18 cellular contexts compared by ENCODE assay signal in the genomic region with DNA sequence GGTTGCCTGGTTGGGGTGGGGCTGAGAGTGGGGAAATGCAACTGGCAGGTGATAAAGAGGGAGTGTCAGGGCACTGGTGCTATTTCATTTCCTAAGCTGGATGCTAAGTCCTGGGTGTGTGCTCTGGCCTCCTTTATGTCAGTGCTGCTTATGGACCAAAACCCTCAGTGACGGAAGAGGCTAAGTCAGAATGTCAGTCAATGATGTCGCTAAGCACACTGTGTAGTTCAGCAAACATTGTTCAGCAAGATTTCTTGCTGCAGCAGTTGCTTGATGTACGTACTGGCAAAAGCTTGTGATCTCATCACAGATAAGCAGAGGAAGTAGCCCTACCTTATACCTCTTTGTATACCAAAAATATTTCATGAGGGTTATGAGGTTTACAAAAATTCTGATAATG. TPM values are rescaled to one million over a fixed set of nuclear protein-coding genes. Genes with fewer than 3 reads are reported as not detected.
DNase-seq lines count a peak whose midpoint lies in the region; ATAC-seq and TF ChIP-seq lines count a peak whose summit lies in the region.
"Had no signal": no experiment of that assay in that cellular context is flagged by ENCODE, and none has a peak within 500 bp of the region (broad histone marks: within the 10 kb centered on the region; RNA-seq: fewer than 3 reads in every experiment).

No MANE protein-coding gene starts in this region.

- H3K9me2 ChIP-seq in GM23248 (ENCODE audit: insufficient read depth): no peaks in the 10 kb centered on the region

- H3K4me1 Mint-ChIP-seq in activated CD8-positive, alpha-beta T cell treated with anti-CD3 and anti-CD28 coated beads for 36 hours (ENCODE audit: low read depth): no peaks in the 10 kb centered on the region

- peaks cover 24% of the 10 kb centered on the region for H3K36me3 ChIP-seq in GM23248 (ENCODE audit: low read depth)
- peaks cover 96% of the 10 kb centered on the region for H3K36me3 ChIP-seq in lower lobe of right lung

- peak overlapping the region; percentile 3 for H3K27ac Mint-ChIP-seq in activated CD8-positive, alpha-beta T cell treated with anti-CD3 and anti-CD28 coated beads for 36 hours
- H3K27ac Mint-ChIP-seq: CD8-positive, alpha-beta T cell had no signal

- TF ChIP-seq CTCF in C4-2B (conservative IDR thresholded peaks at IDR 0.05) (no peak), lower lobe of right lung (IDR thresholded peaks at IDR 0.05) (no peak)
- no peak for TF ChIP-seq CTCF in activated CD8-positive, alpha-beta T cell treated with anti-CD3 and anti-CD28 coated beads for 36 hours (IDR thresholded peaks at IDR 0.05)

- no peak overlapping the region for H2AFZ ChIP-seq in GM23248

- peaks cover 34% of the 10 kb centered on the region for H3K36me3 Mint-ChIP-seq in activated CD8-positive, alpha-beta T cell treated with anti-CD3 and anti-CD28 coated beads for 36 hours (ENCODE audit: low read depth)

- no peaks in the 10 kb centered on the region for H3K9me3 Mint-ChIP-seq in activated CD8-positive, alpha-beta T cell treated with anti-CD3 and anti-CD28 coated beads for 36 hours
- H3K9me3 Mint-ChIP-seq: CD8-positive, alpha-beta T cell had no signal

- POLR2A ChIA-PET in activated CD8-positive, alpha-beta T cell treated with anti-CD3 and anti-CD28 coated beads for 36 hours (lab: Charles Lee): interaction anchor here (0.6 to 1.5 kb wide), 4 partner anchors 8 to 17 kb away, joined by 3 to 5 read pairs (median 3); no protein-coding TSS in a partner anchor

- H3K4me2 ChIP-seq in GM23248 (ENCODE audit: unreplicated experiment): no peak overlapping the region

- 0 out of 2 replicates have a peak, but pooled peaks cover 5% of the 10 kb centered on the region for H3K79me2 ChIP-seq in GM23248 (ENCODE audit: insufficient read depth)

- H3K9ac ChIP-seq in GM23248: peak overlapping the region; percentile 12; the same call in 1 of the 2 replicates

- H3K27ac ChIP-seq in C4-2B (peak overlapping the region; percentile 70), GM23248 (peak overlapping the region; percentile 26; the same call in 1 of the 2 replicates), lower lobe of right lung (no peak overlapping the region)

- 93 to 97% methylated on average over 3 of the region's 3 CpGs for WGBS in GM23248 (ENCODE audit: low coverage in 1 of 2, low lambda C conversion rate in 2 of 2, missing lambda C conversion rate in 2 of 2), 2 experiments

- CTCF ChIA-PET in activated CD8-positive, alpha-beta T cell treated with anti-CD3 and anti-CD28 coated beads for 36 hours (lab: Charles Lee): no interaction called here

- DNase-seq in GM23248: no peak
- DNase-seq in activated CD8-positive, alpha-beta T cell treated with anti-CD3 and anti-CD28 coated beads for 36 hours: no peak
- DNase-seq in lower lobe of right lung: no peak
- no peak for DNase-seq in AG20443 (ENCODE audit: low spot score)
- no peak for DNase-seq in NCI-H524 treated with DMSO at 0.1 percent for 48 hours (lab: John Stamatoyannopoulos, UW)
- no peak for DNase-seq in activated T-cell treated with anti-CD3 and anti-CD28 coated beads, Interleukin-2, amount 50 U/mL, for 1 hour
- no peak for DNase-seq in NCI-H2171 (lab: John Stamatoyannopoulos, UW)
- DNase-seq: ACHN; CD8-positive, alpha-beta T cell; DMS79 treated with DMSO at 0.1 percent for 48 hours; H7; MG63; NCI-H1092 treated with DMSO at 0.1 percent for 48 hours; NCI-H2107; NK-92 treated with Interleukin-12 subunit alpha and Interleukin-12 subunit beta, amount 100 ng/mL, for 24 hours; SHP77 treated with DMSO at 0.1 percent for 48 hours had no signal

- no peak overlapping the region for H3K4me3 Mint-ChIP-seq in activated CD8-positive, alpha-beta T cell treated with anti-CD3 and anti-CD28 coated beads for 36 hours
- H3K4me3 Mint-ChIP-seq: CD8-positive, alpha-beta T cell had no signal

- in situ Hi-C loops in GM23248 (cut with MboI): no loop called here

- H3K4me3 ChIP-seq in GM23248: no peak overlapping the region
- H3K4me3 ChIP-seq in lower lobe of right lung: no peak overlapping the region
- H3K4me3 ChIP-seq: MG63 had no signal

- H3K9me3 ChIP-seq in GM23248 (ENCODE audit: low read depth) (no peaks in the 10 kb centered on the region), lower lobe of right lung (no peaks in the 10 kb centered on the region)
- H3K9me3 ChIP-seq: MG63 had no signal

- no peaks in the 10 kb centered on the region for H3K27me3 ChIP-seq in GM23248 (replicated peaks; ENCODE audit: insufficient read depth)
- no peaks in the 10 kb centered on the region for H3K27me3 ChIP-seq in lower lobe of right lung (ENCODE audit: low read depth)
- H3K27me3 ChIP-seq: MG63 had no signal

- H4K20me1 ChIP-seq in GM23248 (ENCODE audit: insufficient read depth): no peaks in the 10 kb centered on the region

- H3K4me1 ChIP-seq in GM23248 (ENCODE audit: insufficient read depth) (no peaks in the 10 kb centered on the region), lower lobe of right lung (no peaks in the 10 kb centered on the region)

- H3K27me3 Mint-ChIP-seq in activated CD8-positive, alpha-beta T cell treated with anti-CD3 and anti-CD28 coated beads for 36 hours: no peaks in the 10 kb centered on the region

- intact Hi-C loops in activated CD8-positive, alpha-beta T cell treated with anti-CD3 and anti-CD28 coated beads for 36 hours (cut with micrococcal nuclease): no loop called here
- intact Hi-C loops in lower lobe of right lung (cut with DNase I): no loop called here

- ATAC-seq in activated CD8-positive, alpha-beta T cell treated with anti-CD3 and anti-CD28 coated beads for 36 hours: no peak
- ATAC-seq in lower lobe of right lung: peak; percentile 66 to 92
- ATAC-seq: CD8-positive, alpha-beta T cell had no signal

- no peaks in the 10 kb centered on the region for H3F3A ChIP-seq in GM23248 (ENCODE audit: insufficient read depth)

RNA-seq across cellular contexts. Expression of a gene that starts 16.5 kb away (rescaled TPM):
- 12.0 and 21.5 TPM in 2 replicates for total RNA-seq in GM23248 (2014; rRNA removed; shearing (Covaris generic))
- 7.3 and 10.0 TPM in 2 replicates for polyA plus RNA-seq in GM23248 (2016; fragmentation: Nextera tagmentation; extraction: Ambion mirVana)
- 10 to 100 TPM; 15.4 to 17.2 TPM for total RNA-seq in activated CD8-positive, alpha-beta T cell treated with anti-CD3 and anti-CD28 coated beads for 36 hours
- total RNA-seq in lower lobe of right lung: 92.6 TPM

RNA-seq across cellular contexts. Expression of a gene that starts 27.6 kb away (rescaled TPM):
- total RNA-seq in GM23248 (2014; rRNA removed; shearing (Covaris generic)): 93.3 and 94.3 TPM in 2 replicates
- polyA plus RNA-seq in GM23248 (2016; fragmentation: Nextera tagmentation; extraction: Ambion mirVana): 89.7 and 90.2 TPM in 2 replicates
- 10 to 100 TPM; 91.1 to 99.8 TPM for total RNA-seq in activated CD8-positive, alpha-beta T cell treated with anti-CD3 and anti-CD28 coated beads for 36 hours
- 50.1 TPM for total RNA-seq in lower lobe of right lung

RNA-seq across cellular contexts. Expression of a gene that starts 47.3 kb away (rescaled TPM):
- 0.65 and 2.0 TPM in 2 replicates for total RNA-seq in GM23248 (2014; rRNA removed; shearing (Covaris generic))
- polyA plus RNA-seq in GM23248 (2016; fragmentation: Nextera tagmentation; extraction: Ambion mirVana): 0.85 and 1.0 TPM in 2 replicates
- total RNA-seq in activated CD8-positive, alpha-beta T cell treated with anti-CD3 and anti-CD28 coated beads for 36 hours: 1 to 10 TPM; 6.1 to 6.2 TPM
- total RNA-seq in lower lobe of right lung: 3.8 TPM
- total RNA-seq: OCI-LY7 had no signal

RNA-seq across cellular contexts. Expression of a gene that starts 49.7 kb away (rescaled TPM):
- total RNA-seq in GM23248 (2014; rRNA removed; shearing (Covaris generic)): 0.63 and 5.1 TPM in 2 replicates
- polyA plus RNA-seq in GM23248 (2016; fragmentation: Nextera tagmentation; extraction: Ambion mirVana): 3.3 and 4.5 TPM in 2 replicates
- 1 to 10 TPM; 8.3 to 9.4 TPM for total RNA-seq in activated CD8-positive, alpha-beta T cell treated with anti-CD3 and anti-CD28 coated beads for 36 hours
- 1.1 TPM for total RNA-seq in lower lobe of right lung
